In the genomic region with DNA sequence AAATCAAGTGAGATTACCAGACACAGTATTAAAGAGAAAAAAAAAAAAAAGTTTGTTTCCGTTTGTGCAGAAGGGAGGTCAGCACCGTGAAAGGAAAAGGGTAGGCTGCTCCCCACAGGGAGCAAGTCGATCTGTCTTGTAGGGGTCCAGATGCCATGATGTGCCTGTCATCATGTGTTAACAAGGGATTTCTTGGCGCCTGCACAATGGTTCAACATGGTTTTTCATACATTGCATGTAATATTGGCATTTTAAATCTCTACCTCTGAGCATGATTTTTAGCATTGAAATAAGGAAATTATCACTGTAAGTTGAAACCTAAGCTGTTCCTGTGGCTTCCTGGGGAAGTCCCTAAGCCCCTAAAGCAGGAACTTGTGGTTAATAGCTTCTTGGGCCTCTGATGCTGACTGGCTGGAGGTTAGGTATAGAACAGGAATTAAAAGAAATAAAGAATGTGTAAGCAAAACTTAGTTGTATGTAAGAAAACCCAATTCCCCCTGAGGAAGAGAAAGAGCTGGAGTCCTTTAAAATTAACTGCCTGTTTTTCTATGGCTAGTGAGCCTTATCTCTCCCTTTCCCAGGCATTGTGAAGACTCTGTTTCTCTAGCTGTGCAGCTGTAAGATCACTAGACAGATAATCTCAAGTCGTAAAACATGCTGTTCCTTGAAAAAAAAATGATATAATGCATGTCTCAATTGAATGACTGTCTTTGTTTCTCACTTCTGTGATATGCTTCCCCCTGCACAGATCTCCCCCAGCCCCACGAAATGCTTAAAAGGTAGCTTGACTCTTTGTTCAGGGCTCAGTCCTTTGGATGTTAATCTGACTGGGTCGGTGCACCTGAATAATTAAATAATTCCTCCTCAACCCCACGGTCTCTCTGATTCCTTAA, we compare ENCODE assay signal across 1 cellular context.
TF ChIP-seq lines count a peak whose summit lies in the region.

No MANE protein-coding gene starts in this region.

TF ChIP-seq in GM12878, 131 proteins besides CTCF, POLR2A, EP300 and RAD21 (continued from another document):
- TF ChIP-seq, protein P1, sequence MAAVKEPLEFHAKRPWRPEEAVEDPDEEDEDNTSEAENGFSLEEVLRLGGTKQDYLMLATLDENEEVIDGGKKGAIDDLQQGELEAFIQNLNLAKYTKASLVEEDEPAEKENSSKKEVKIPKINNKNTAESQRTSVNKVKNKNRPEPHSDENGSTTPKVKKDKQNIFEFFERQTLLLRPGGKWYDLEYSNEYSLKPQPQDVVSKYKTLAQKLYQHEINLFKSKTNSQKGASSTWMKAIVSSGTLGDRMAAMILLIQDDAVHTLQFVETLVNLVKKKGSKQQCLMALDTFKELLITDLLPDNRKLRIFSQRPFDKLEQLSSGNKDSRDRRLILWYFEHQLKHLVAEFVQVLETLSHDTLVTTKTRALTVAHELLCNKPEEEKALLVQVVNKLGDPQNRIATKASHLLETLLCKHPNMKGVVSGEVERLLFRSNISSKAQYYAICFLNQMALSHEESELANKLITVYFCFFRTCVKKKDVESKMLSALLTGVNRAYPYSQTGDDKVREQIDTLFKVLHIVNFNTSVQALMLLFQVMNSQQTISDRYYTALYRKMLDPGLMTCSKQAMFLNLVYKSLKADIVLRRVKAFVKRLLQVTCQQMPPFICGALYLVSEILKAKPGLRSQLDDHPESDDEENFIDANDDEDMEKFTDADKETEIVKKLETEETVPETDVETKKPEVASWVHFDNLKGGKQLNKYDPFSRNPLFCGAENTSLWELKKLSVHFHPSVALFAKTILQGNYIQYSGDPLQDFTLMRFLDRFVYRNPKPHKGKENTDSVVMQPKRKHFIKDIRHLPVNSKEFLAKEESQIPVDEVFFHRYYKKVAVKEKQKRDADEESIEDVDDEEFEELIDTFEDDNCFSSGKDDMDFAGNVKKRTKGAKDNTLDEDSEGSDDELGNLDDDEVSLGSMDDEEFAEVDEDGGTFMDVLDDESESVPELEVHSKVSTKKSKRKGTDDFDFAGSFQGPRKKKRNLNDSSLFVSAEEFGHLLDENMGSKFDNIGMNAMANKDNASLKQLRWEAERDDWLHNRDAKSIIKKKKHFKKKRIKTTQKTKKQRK (IDR thresholded peaks at IDR 0.05; ENCODE audit: low read depth, low read length) = no peak
- TF ChIP-seq RELA (IDR thresholded peaks at IDR 0.05; ENCODE audit: borderline replicate concordance, partially characterized antibody) (peak; percentile 22), NFYA (IDR thresholded peaks at IDR 0.05; ENCODE audit: borderline replicate concordance, low read depth, low read length) (no peak), JUNB (IDR thresholded peaks at IDR 0.05) (0 out of 2 replicates have a peak, but pooled peaks have one; percentile 14), MTA2 (IDR thresholded peaks at IDR 0.05; ENCODE audit: low read depth) (peak; percentile 64; the same call in 1 of the 2 replicates), GABPA (IDR thresholded peaks at IDR 0.05; ENCODE audit: low read depth) (0 out of 2 replicates have a peak, but pooled peaks have one; percentile 13), SP1 (IDR thresholded peaks at IDR 0.05; ENCODE audit: low read depth, low read length) (peak; percentile 20), PAX8 (IDR thresholded peaks at IDR 0.05) (no peak), IRF4 (IDR thresholded peaks at IDR 0.05; ENCODE audit: low read depth, low read length) (no peak), DPF2 (IDR thresholded peaks at IDR 0.05) (peak; percentile 58; the same call in 1 of the 2 replicates), MTA3 (IDR thresholded peaks at IDR 0.05; ENCODE audit: borderline replicate concordance, low read length) (0 out of 2 replicates have a peak, but pooled peaks have one; percentile 62), ZNF24 (IDR thresholded peaks at IDR 0.05) (no peak), NR2C2 (IDR thresholded peaks at IDR 0.05; ENCODE audit: borderline replicate concordance, control insufficient read depth, insufficient read length, low read depth) (no peak), POLR2AphosphoS2 (IDR thresholded peaks at IDR 0.05; ENCODE audit: low read depth, low read length) (no peak), HDGF (IDR thresholded peaks at IDR 0.05) (no peak), SMARCA5 (IDR thresholded peaks at IDR 0.05) (no peak), ATF7 (IDR thresholded peaks at IDR 0.05; ENCODE audit: low read depth) (peak; percentile 70; the same call in 1 of the 2 replicates)
- TF ChIP-seq, protein P2, sequence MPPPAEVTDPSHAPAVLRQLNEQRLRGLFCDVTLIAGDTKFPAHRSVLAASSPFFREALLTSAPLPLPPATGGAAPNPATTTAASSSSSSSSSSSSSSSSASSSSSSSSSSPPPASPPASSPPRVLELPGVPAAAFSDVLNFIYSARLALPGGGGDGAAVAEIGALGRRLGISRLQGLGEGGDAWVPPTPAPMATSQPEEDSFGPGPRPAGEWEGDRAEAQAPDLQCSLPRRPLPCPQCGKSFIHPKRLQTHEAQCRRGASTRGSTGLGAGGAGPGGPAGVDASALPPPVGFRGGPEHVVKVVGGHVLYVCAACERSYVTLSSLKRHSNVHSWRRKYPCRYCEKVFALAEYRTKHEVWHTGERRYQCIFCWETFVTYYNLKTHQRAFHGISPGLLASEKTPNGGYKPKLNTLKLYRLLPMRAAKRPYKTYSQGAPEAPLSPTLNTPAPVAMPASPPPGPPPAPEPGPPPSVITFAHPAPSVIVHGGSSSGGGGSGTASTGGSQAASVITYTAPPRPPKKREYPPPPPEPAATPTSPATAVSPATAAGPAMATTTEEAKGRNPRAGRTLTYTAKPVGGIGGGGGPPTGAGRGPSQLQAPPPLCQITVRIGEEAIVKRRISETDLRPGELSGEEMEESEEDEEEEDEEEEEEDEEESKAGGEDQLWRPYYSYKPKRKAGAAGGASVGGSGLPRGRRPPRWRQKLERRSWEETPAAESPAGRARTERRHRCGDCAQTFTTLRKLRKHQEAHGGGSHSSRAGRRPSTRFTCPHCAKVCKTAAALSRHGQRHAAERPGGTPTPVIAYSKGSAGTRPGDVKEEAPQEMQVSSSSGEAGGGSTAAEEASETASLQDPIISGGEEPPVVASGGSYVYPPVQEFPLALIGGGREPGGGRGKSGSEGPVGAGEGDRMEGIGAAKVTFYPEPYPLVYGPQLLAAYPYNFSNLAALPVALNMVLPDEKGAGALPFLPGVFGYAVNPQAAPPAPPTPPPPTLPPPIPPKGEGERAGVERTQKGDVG (CRISPR knock-in tag; IDR thresholded peaks at IDR 0.05) = no peak
- TF ChIP-seq, protein P3, sequence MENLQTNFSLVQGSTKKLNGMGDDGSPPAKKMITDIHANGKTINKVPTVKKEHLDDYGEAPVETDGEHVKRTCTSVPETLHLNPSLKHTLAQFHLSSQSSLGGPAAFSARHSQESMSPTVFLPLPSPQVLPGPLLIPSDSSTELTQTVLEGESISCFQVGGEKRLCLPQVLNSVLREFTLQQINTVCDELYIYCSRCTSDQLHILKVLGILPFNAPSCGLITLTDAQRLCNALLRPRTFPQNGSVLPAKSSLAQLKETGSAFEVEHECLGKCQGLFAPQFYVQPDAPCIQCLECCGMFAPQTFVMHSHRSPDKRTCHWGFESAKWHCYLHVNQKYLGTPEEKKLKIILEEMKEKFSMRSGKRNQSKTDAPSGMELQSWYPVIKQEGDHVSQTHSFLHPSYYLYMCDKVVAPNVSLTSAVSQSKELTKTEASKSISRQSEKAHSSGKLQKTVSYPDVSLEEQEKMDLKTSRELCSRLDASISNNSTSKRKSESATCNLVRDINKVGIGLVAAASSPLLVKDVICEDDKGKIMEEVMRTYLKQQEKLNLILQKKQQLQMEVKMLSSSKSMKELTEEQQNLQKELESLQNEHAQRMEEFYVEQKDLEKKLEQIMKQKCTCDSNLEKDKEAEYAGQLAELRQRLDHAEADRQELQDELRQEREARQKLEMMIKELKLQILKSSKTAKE (IDR thresholded peaks at IDR 0.05; ENCODE audit: low read depth, poor library complexity, severe bottlenecking) = peak; percentile 51
- TF ChIP-seq, protein P4, sequence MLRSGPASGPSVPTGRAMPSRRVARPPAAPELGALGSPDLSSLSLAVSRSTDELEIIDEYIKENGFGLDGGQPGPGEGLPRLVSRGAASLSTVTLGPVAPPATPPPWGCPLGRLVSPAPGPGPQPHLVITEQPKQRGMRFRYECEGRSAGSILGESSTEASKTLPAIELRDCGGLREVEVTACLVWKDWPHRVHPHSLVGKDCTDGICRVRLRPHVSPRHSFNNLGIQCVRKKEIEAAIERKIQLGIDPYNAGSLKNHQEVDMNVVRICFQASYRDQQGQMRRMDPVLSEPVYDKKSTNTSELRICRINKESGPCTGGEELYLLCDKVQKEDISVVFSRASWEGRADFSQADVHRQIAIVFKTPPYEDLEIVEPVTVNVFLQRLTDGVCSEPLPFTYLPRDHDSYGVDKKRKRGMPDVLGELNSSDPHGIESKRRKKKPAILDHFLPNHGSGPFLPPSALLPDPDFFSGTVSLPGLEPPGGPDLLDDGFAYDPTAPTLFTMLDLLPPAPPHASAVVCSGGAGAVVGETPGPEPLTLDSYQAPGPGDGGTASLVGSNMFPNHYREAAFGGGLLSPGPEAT (IDR thresholded peaks at IDR 0.05; ENCODE audit: low read depth) = peak; percentile 79
TF ChIP-seq in GM12878: peak in this region for 32.
